In genomic region chr17:64103751-64104364, GRCh38 we compare ENCODE assay signal across 1 cellular context.
A peak's percentile ranks its signal among the peaks of the same experiment; 100 is the strongest.
TF ChIP-seq lines count a peak whose summit lies in the region.

No MANE protein-coding gene starts in this region.

TF ChIP-seq in K562, 482 proteins besides CTCF, POLR2A, EP300 and RAD21:
- TF ChIP-seq, protein P1, sequence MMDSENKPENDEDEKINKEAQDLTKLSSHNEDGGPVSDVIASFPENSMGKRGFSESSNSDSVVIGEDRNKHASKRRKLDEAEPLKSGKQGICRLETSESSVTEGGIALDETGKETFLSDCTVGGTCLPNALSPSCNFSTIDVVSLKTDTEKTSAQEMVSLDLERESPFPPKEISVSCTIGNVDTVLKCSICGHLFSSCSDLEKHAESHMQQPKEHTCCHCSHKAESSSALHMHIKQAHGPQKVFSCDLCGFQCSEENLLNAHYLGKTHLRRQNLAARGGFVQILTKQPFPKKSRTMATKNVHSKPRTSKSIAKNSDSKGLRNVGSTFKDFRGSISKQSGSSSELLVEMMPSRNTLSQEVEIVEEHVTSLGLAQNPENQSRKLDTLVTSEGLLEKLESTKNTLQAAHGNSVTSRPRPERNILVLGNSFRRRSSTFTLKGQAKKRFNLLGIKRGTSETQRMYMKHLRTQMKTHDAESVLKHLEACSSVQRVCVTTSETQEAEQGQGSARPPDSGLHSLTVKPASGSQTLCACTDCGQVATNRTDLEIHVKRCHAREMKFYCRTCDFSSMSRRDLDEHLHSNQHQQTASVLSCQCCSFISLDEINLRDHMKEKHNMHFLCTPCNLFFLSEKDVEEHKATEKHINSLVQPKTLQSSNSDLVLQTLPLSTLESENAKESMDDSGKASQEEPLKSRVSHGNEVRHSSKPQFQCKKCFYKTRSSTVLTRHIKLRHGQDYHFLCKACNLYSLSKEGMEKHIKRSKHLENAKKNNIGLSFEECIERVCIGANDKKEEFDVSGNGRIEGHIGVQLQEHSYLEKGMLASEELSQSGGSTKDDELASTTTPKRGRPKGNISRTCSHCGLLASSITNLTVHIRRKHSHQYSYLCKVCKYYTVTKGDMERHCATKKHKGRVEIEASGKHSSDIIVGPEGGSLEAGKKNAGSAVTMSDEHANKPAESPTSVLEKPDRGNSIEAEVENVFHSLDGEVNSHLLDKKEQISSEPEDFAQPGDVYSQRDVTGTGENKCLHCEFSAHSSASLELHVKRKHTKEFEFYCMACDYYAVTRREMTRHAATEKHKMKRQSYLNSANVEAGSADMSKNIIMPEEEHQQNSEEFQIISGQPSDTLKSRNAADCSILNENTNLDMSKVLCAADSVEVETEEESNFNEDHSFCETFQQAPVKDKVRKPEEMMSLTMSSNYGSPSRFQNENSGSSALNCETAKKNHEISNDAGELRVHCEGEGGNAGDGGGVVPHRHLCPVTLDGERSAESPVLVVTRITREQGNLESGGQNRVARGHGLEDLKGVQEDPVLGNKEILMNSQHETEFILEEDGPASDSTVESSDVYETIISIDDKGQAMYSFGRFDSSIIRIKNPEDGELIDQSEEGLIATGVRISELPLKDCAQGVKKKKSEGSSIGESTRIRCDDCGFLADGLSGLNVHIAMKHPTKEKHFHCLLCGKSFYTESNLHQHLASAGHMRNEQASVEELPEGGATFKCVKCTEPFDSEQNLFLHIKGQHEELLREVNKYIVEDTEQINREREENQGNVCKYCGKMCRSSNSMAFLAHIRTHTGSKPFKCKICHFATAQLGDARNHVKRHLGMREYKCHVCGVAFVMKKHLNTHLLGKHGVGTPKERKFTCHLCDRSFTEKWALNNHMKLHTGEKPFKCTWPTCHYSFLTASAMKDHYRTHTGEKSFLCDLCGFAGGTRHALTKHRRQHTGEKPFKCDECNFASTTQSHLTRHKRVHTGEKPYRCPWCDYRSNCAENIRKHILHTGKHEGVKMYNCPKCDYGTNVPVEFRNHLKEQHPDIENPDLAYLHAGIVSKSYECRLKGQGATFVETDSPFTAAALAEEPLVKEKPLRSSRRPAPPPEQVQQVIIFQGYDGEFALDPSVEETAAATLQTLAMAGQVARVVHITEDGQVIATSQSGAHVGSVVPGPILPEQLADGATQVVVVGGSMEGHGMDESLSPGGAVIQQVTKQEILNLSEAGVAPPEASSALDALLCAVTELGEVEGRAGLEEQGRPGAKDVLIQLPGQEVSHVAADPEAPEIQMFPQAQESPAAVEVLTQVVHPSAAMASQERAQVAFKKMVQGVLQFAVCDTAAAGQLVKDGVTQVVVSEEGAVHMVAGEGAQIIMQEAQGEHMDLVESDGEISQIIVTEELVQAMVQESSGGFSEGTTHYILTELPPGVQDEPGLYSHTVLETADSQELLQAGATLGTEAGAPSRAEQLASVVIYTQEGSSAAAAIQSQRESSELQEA (IDR thresholded peaks at IDR 0.05; ENCODE audit: low read depth) = no peak
- TF ChIP-seq CTBP1 (IDR thresholded peaks at IDR 0.05; ENCODE audit: borderline replicate concordance) (no peak), ZNF140 (CRISPR knock-in tag; IDR thresholded peaks at IDR 0.05) (no peak), TSC22D4 (tag; IDR thresholded peaks at IDR 0.05) (no peak), ZNF644 (tag; IDR thresholded peaks at IDR 0.05; ENCODE audit: low read depth) (no peak), KDM4B (IDR thresholded peaks at IDR 0.05; ENCODE audit: borderline replicate concordance in 2 of 2, low read depth in 1 of 2) (no peak), U2AF1 (optimal IDR thresholded peaks at IDR 0.05; ENCODE audit: low read depth, low read length) (no peak), JUND (IDR thresholded peaks at IDR 0.05; ENCODE audit: borderline replicate concordance, low read depth, low read length) (peak; percentile 42; the same call in 1 of the 2 replicates), JUND (tag; IDR thresholded peaks at IDR 0.05; ENCODE audit: borderline replicate concordance, low read depth, low read length) (0 out of 3 replicates have a peak, but pooled peaks have one; percentile 23), FUS (optimal IDR thresholded peaks at IDR 0.05; ENCODE audit: low read depth, low read length) (no peak), FOSL1 (tag; conservative IDR thresholded peaks at IDR 0.05) (peak; percentile 71)
- TF ChIP-seq, protein P2, sequence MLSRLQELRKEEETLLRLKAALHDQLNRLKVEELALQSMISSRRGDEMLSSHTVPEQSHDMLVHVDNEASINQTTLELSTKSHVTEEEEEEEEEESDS (CRISPR knock-in tag; IDR thresholded peaks at IDR 0.05) = no peak
TF ChIP-seq in K562: peak in this region for 2.
